In genomic region chr13:46492946-46493345, GRCh38 we compare ENCODE assay signal across 8 cellular contexts.
DNase-seq lines count a peak whose midpoint lies in the region; ATAC-seq and TF ChIP-seq lines count a peak whose summit lies in the region.

No MANE protein-coding gene starts in this region.

- H3K4me3 ChIP-seq in mammary epithelial cell (replicated peaks in 1 of 3; ENCODE audit: insufficient read depth in 1 of 3, low read depth in 2 of 3, low read length in 3 of 3) = no peak overlapping the region
- H3K4me3 ChIP-seq in left lung = no peak overlapping the region

- in situ Hi-C loops in mammary epithelial cell (cut with MboI; ENCODE audit: low sequenced_read_pairs in 2 of 2) = loop anchor here (10.0 kb wide), 2 partner anchors 222 to 232 kb away; no protein-coding TSS in a partner anchor

- no peak overlapping the region for H2AFZ ChIP-seq in mammary epithelial cell (ENCODE audit: low read depth, low read length)

- no peaks in the 10 kb centered on the region for H4K20me1 ChIP-seq in mammary epithelial cell (ENCODE audit: insufficient read depth, low read length)

- BruUV-seq in mammary epithelial cell (replicated peaks; lab: Mats Ljungman, UMichigan) = no TSS peak

- H3K27me3 ChIP-seq in mammary epithelial cell (ENCODE audit: insufficient read depth, low read length) = no peaks in the 10 kb centered on the region
- H3K27me3 ChIP-seq in left lung = no peaks in the 10 kb centered on the region

- ATAC-seq in Right ventricle myocardium superior (ENCODE audit: poor library complexity) = peak; percentile 43
- ATAC-seq in left lung = peak; percentile 58
- ATAC-seq in GM21515 (IDR thresholded peaks at IDR 0.05; ENCODE audit: unreplicated experiment) = no peak

- no peaks in the 10 kb centered on the region for H3K9me3 Mint-ChIP-seq in activated naive CD8-positive, alpha-beta T cell treated with anti-CD3 and anti-CD28 coated beads for 36 hours

- no peaks in the 10 kb centered on the region for H3K4me1 Mint-ChIP-seq in activated naive CD8-positive, alpha-beta T cell treated with anti-CD3 and anti-CD28 coated beads for 36 hours

- no peaks in the 10 kb centered on the region for H3K9me3 ChIP-seq in mammary epithelial cell (replicated peaks; ENCODE audit: insufficient read depth, low read length)
- H3K9me3 ChIP-seq in left lung = no peaks in the 10 kb centered on the region

- no peak overlapping the region for H3K9ac ChIP-seq in mammary epithelial cell (ENCODE audit: insufficient read depth, low read length)

- no peaks in the 10 kb centered on the region for H3K36me3 ChIP-seq in mammary epithelial cell (ENCODE audit: insufficient read depth, low read length)
- no peaks in the 10 kb centered on the region for H3K36me3 ChIP-seq in left lung

- 8% methylated on average over 1 of the region's 1 CpG for WGBS in mammary epithelial cell (ENCODE audit: low coverage, missing lambda C conversion rate)

- H3K27me3 Mint-ChIP-seq in activated naive CD8-positive, alpha-beta T cell treated with anti-CD3 and anti-CD28 coated beads for 36 hours = no peaks in the 10 kb centered on the region

- intact Hi-C loops in Right ventricle myocardium superior (cut with DNase I) (loop anchor here (1.0 kb wide), 1 partner anchor 228 kb away; no protein-coding TSS in a partner anchor), cardiac septum (cut with DNase I) (loop anchor here (2.0 kb wide), 1 partner anchor 228 kb away; no protein-coding TSS in a partner anchor), mammary epithelial cell (cut with micrococcal nuclease) (loop anchor here (1.0 kb wide), 2 partner anchors 58 to 228 kb away; no protein-coding TSS in a partner anchor), left lung (cut with DNase I) (loop anchor here in 1 of 2 donors (5.0 kb wide), 1 partner anchor 229 kb away; no protein-coding TSS in a partner anchor)

- H3K4me1 ChIP-seq in mammary epithelial cell (ENCODE audit: insufficient read depth, low read length) (peaks cover 3% of the 10 kb centered on the region), left lung (peaks cover 0 to 11% of the 10 kb centered on the region in 2 donors)

- H3K27ac Mint-ChIP-seq in activated naive CD8-positive, alpha-beta T cell treated with anti-CD3 and anti-CD28 coated beads for 36 hours = no peak overlapping the region

- no peak overlapping the region for H3K4me2 ChIP-seq in mammary epithelial cell (ENCODE audit: insufficient read depth, low read depth, low read length)

- H3K27ac ChIP-seq in mammary epithelial cell (ENCODE audit: insufficient read depth, low read depth, low read length) (no peak overlapping the region), left lung (no peak overlapping the region)

- H3K4me3 Mint-ChIP-seq in activated naive CD8-positive, alpha-beta T cell treated with anti-CD3 and anti-CD28 coated beads for 36 hours = no peak overlapping the region

- dilution Hi-C loops in mammary epithelial cell (cut with HindIII; ENCODE audit: low sequenced_read_pairs) = no loop called here

- H3K79me2 ChIP-seq in mammary epithelial cell (ENCODE audit: insufficient read depth, low read length) = no peaks in the 10 kb centered on the region

- TF ChIP-seq CTCF in mammary epithelial cell (conservative IDR thresholded peaks at IDR 0.05 in 1 of 2, IDR thresholded peaks at IDR 0.05 in 1 of 2; ENCODE audit: extremely low read depth in 1 of 2, insufficient read depth in 1 of 2, low read depth in 1 of 2, low read length in 2 of 2) (peak; percentile 41 to 63), left lung (IDR thresholded peaks at IDR 0.05) (peak; percentile 45 to 47)

- CTCF ChIA-PET in mammary epithelial cell (lab: Charles Lee; ENCODE audit: low non-redundant PET) = no interaction called here

- no peak for DNase-seq in Right ventricle myocardium superior
- no peak for DNase-seq in cardiac septum (ENCODE audit: low spot score)
- peak; percentile 27 for DNase-seq in NCI-H2107 treated with DMSO at 0.1 percent for 48 hours (lab: John Stamatoyannopoulos, UW; ENCODE audit: unreplicated experiment)
- peak; percentile 16 for DNase-seq in mammary epithelial cell
- no peak for DNase-seq in left lung
- no peak for DNase-seq in NCI-H226
- DNase-seq in activated naive CD8-positive, alpha-beta T cell treated with anti-CD3 and anti-CD28 coated beads for 36 hours = no peak

- no peaks in the 10 kb centered on the region for H3K36me3 Mint-ChIP-seq in activated naive CD8-positive, alpha-beta T cell treated with anti-CD3 and anti-CD28 coated beads for 36 hours

Comparison
In these comparisons a context has a peak if more than half of its experiments do, and no peak if none do; other contexts are left out.
1. DNase-seq: peak in NCI-H2107 treated with DMSO at 0.1 percent for 48 hours (single experiment) and mammary epithelial cell (single experiment); none in Right ventricle myocardium superior (single experiment), cardiac septum (single experiment), left lung (0 of 2), NCI-H226 (single experiment) and activated naive CD8-positive, alpha-beta T cell treated with anti-CD3 and anti-CD28 coated beads for 36 hours (single experiment).